In genomic region chr1:89721351-89721750, GRCh38 we compare ENCODE assay signal across 8 cellular contexts.
DNase-seq lines count a peak whose midpoint lies in the region; ATAC-seq and TF ChIP-seq lines count a peak whose summit lies in the region.

No MANE protein-coding gene starts in this region.

- no peak overlapping the region for H3K4me3 ChIP-seq in NB4 (ENCODE audit: low read depth, low read length)
- H3K4me3 ChIP-seq in adipocyte (ENCODE audit: low read length): no peak overlapping the region

- TF ChIP-seq CTCF in NB4 (IDR thresholded peaks at IDR 0.05; ENCODE audit: low read depth, low read length): no peak

- no peak overlapping the region for H3K9ac ChIP-seq in adipocyte (ENCODE audit: low read length)

- no peak for TF ChIP-seq POLR2A in NB4 (IDR thresholded peaks at IDR 0.05; ENCODE audit: extremely low read depth, insufficient read length)

- no peaks in the 10 kb centered on the region for H3K36me3 ChIP-seq in adipocyte (ENCODE audit: control insufficient read depth, insufficient read depth, low read length, severe bottlenecking)

- ATAC-seq in GM21360 (IDR thresholded peaks at IDR 0.05; ENCODE audit: unreplicated experiment) (no peak), HG02970 (IDR thresholded peaks at IDR 0.05; ENCODE audit: low FRiP score, unreplicated experiment) (no peak)

- H3K9me3 ChIP-seq in adipocyte (ENCODE audit: control insufficient read depth, low read length): no peaks in the 10 kb centered on the region

- DNase-seq in activated CD4-positive, alpha-beta T cell treated with anti-CD3 and anti-CD28 coated beads for 48 hours: peak; percentile 34
- DNase-seq in activated CD4-positive, alpha-beta T cell treated with anti-CD3 and anti-CD28 coated beads, Interleukin-2, amount 50 U/mL, for 4 hours: no peak
- DNase-seq in NB4 (ENCODE audit: low read depth) (peak; percentile 78), adipocyte (ENCODE audit: low read depth) (peak; percentile 48), pulmonary artery endothelial cell (ENCODE audit: low read depth, low spot score) (peak; percentile 75), NCI-H187 (lab: John Stamatoyannopoulos, UW) (no peak)

- no peaks in the 10 kb centered on the region for H3K27me3 ChIP-seq in adipocyte (replicated peaks; ENCODE audit: control insufficient read depth, insufficient read depth, low read length)

- H3K4me1 ChIP-seq in adipocyte (ENCODE audit: control insufficient read depth, insufficient read depth, low read length): peaks cover 28% of the 10 kb centered on the region

Comparison
In these comparisons a context has a peak if more than half of its experiments do, and no peak if none do; other contexts are left out.
1. DNase-seq: peak in activated CD4-positive, alpha-beta T cell treated with anti-CD3 and anti-CD28 coated beads for 48 hours (single experiment), NB4 (single experiment), adipocyte (single experiment) and pulmonary artery endothelial cell (single experiment); none in activated CD4-positive, alpha-beta T cell treated with anti-CD3 and anti-CD28 coated beads, Interleukin-2, amount 50 U/mL, for 4 hours (0 of 2) and NCI-H187 (0 of 2).